In genomic region chr7:52455571-52455970, GRCh38 we compare ENCODE assay signal across 11 cellular contexts.
"Had no signal": no experiment of that assay in that cellular context is flagged by ENCODE, and none has a peak within 500 bp of the region (broad histone marks: within the 10 kb centered on the region; RNA-seq: fewer than 3 reads in every experiment).

No MANE protein-coding gene starts in this region.

- H3K4me1 ChIP-seq: HAP-1 had no signal

- DNase-seq: GM23248, GOT3, H7, H9, HCEC 1CT, HFFc6 had no signal

- ATAC-seq: GM23338, HCT116 had no signal

- H3K36me3 ChIP-seq: HAP-1 had no signal

- FAIRE-seq: H1, H54 had no signal

- H3K27ac ChIP-seq: GM23248 had no signal

- H3K4me3 ChIP-seq: GM23248, GM23338, HAP-1 had no signal

- H3K9me3 ChIP-seq: HAP-1 had no signal
